8 cellular contexts compared by ENCODE assay signal in the genomic region with DNA sequence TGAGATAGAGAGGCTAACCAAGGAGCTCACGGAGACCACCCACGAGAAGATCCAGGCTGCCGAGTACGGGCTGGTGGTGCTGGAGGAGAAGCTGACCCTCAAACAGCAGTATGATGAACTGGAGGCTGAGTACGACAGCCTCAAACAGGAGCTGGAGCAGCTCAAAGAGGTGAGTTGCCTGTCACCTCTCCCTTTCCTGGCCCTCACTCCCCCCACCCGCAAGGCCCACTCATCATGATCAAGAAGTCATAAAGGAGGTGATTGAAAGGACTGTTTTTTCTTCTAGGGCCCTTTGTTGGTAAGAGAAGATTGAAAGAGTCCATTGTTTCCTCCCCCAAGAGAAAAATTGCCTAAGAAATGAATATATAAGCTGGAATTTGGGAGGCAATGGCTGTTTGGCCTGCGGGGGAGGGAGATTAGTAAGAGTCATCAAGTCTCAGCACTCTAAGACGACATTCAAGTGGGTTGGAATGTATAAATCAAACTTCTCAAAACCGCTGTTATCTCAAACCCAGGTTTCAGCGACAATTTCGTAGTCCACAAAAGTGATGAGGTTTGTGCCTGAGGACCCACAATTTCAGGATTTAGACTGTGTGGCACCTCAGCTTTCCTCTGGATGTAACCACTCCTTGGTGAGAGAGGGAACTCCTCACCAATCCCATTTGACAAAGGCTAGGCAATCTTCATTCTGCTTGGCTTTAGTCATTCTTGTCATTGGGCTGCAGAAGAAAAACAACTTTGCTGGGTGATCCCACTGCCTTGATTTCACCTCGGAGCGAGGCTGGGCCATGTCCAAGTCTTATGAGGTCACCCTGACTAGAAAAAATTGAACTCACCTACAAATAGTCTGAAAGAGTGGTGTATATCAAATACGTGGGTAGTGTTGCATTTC. TPM values are rescaled to one million over a fixed set of nuclear protein-coding genes. Genes with fewer than 3 reads are reported as not detected.
A peak's percentile ranks its signal among the peaks of the same experiment; 100 is the strongest.
DNase-seq lines count a peak whose midpoint lies in the region; ATAC-seq and TF ChIP-seq lines count a peak whose summit lies in the region.

No MANE protein-coding gene starts in this region.

- H3K4me1 ChIP-seq in heart left ventricle = peaks cover 0 to 50% (median 27%) of the 10 kb centered on the region in 12 donors
- peaks cover 0 to 9% (median 6%) of the 10 kb centered on the region in 4 donors for H3K4me1 ChIP-seq in liver (ENCODE audit: control insufficient read depth in 4 of 4, insufficient read depth in 4 of 4, low read length in 3 of 4)

- H3K27ac ChIP-seq in heart left ventricle = peak overlapping the region; percentile 63 to 96 (median 86)
- H3K27ac ChIP-seq in WERI-Rb-1 = peak overlapping the region; percentile 93
- peak overlapping the region in 1 of 2 donors; percentile 69 for H3K27ac ChIP-seq in liver (ENCODE audit: low read depth in 1 of 2, low read length in 2 of 2)

- no peak for TF ChIP-seq CTCF in heart left ventricle (IDR thresholded peaks at IDR 0.05)
- no peak for TF ChIP-seq CTCF in WERI-Rb-1 (IDR thresholded peaks at IDR 0.05; ENCODE audit: low read depth, low read length)
- TF ChIP-seq CTCF in liver (IDR thresholded peaks at IDR 0.05; ENCODE audit: low read depth, low read length, missing input control) = no peak

- H3K27ac Mint-ChIP-seq in central memory CD8-positive, alpha-beta T cell (ENCODE audit: low read depth) = peak overlapping the region; percentile 84

- H3K36me3 ChIP-seq in heart left ventricle (peaks cover 0 to 2% (median 0%) of the 10 kb centered on the region in 9 donors), WERI-Rb-1 (peaks cover 8% of the 10 kb centered on the region), liver (ENCODE audit: control insufficient read depth in 4 of 4, insufficient read depth in 3 of 4, low read depth in 1 of 4, low read length in 3 of 4) (no peaks in the 10 kb centered on the region)

- H3K9me3 ChIP-seq in heart left ventricle (no peaks in the 10 kb centered on the region), WERI-Rb-1 (ENCODE audit: severe bottlenecking) (no peaks in the 10 kb centered on the region), liver (ENCODE audit: control insufficient read depth in 4 of 4, low read length in 3 of 4) (no peaks in the 10 kb centered on the region)

- peak overlapping the region; percentile 89 for H3K4me3 Mint-ChIP-seq in central memory CD8-positive, alpha-beta T cell

- no peaks in the 10 kb centered on the region for H3K27me3 ChIP-seq in heart left ventricle
- H3K27me3 ChIP-seq in WERI-Rb-1 (ENCODE audit: insufficient read depth, low read depth, severe bottlenecking) = no peaks in the 10 kb centered on the region
- H3K27me3 ChIP-seq in liver (ENCODE audit: control insufficient read depth in 4 of 4, insufficient read depth in 4 of 4, low read length in 3 of 4) = no peaks in the 10 kb centered on the region

- ATAC-seq in heart left ventricle = peak in 1 of 4 donors; percentile 13
- peak; percentile 12 for ATAC-seq in central memory CD8-positive, alpha-beta T cell (replicated peaks; ENCODE audit: extremely low read depth, poor library complexity, severe bottlenecking)

- TF ChIP-seq RAD21 in liver (IDR thresholded peaks at IDR 0.05) = no peak

- no peaks in the 10 kb centered on the region for H3K9me3 Mint-ChIP-seq in central memory CD8-positive, alpha-beta T cell

- H3K36me3 Mint-ChIP-seq in central memory CD8-positive, alpha-beta T cell (ENCODE audit: insufficient read depth) = peaks cover 5% of the 10 kb centered on the region

- WGBS in heart left ventricle, 4 donors = 10 to 16% (median 13%) methylated on average over 14 of the region's 14 CpGs
- 42% methylated on average over 14 of the region's 14 CpGs for WGBS in liver

- no peak for DNase-seq in heart left ventricle
- DNase-seq in cardiac septum (ENCODE audit: low spot score) = no peak
- DNase-seq in HPDE6-E6E7 (ENCODE audit: extremely low spot score) = peak; percentile 21
- peak; percentile 12 for DNase-seq in WERI-Rb-1
- no peak for DNase-seq in central memory CD8-positive, alpha-beta T cell (ENCODE audit: low spot score in 2 of 2)
- peak; percentile 31 to 34 for DNase-seq in stimulated activated CD4-positive, alpha-beta T cell treated with anti-CD3 and anti-CD28 coated beads, Interleukin-4, amount 100 ng/mL, for 4 hours
- DNase-seq in SHP77 treated with DMSO at 0.1 percent for 48 hours (lab: John Stamatoyannopoulos, UW) = no peak

- H3K4me3 ChIP-seq in heart left ventricle (peak overlapping the region; percentile 68 to 98 (median 89)), WERI-Rb-1 (ENCODE audit: low read depth, low read length) (peak overlapping the region; percentile 80), liver (ENCODE audit: low read depth in 1 of 3, low read length in 3 of 3) (peak overlapping the region; percentile 49 to 92 (median 92))

- H3K9ac ChIP-seq in liver (ENCODE audit: low read depth in 1 of 2, low read length in 2 of 2) = peak overlapping the region; percentile 36 to 53

- H3K27me3 Mint-ChIP-seq in central memory CD8-positive, alpha-beta T cell = no peaks in the 10 kb centered on the region

- intact Hi-C loops in heart left ventricle (cut with DNase I) = loop anchor here in 4 of 10 donors (2.0 to 5.0 kb wide), 5 partner anchors 45 to 565 kb away; a partner anchor contains a TSS
- intact Hi-C loops in cardiac septum (cut with DNase I) = loop anchor here (5.0 to 10.0 kb wide), 3 partner anchors 150 to 460 kb away; a partner anchor contains a TSS

- TF ChIP-seq POLR2A in heart left ventricle (IDR thresholded peaks at IDR 0.05) = no peak

- H3K4me1 Mint-ChIP-seq in central memory CD8-positive, alpha-beta T cell = peaks cover 31% of the 10 kb centered on the region

TF ChIP-seq in liver, 16 proteins besides CTCF, POLR2A, EP300 and RAD21:
- TF ChIP-seq, protein P1, sequence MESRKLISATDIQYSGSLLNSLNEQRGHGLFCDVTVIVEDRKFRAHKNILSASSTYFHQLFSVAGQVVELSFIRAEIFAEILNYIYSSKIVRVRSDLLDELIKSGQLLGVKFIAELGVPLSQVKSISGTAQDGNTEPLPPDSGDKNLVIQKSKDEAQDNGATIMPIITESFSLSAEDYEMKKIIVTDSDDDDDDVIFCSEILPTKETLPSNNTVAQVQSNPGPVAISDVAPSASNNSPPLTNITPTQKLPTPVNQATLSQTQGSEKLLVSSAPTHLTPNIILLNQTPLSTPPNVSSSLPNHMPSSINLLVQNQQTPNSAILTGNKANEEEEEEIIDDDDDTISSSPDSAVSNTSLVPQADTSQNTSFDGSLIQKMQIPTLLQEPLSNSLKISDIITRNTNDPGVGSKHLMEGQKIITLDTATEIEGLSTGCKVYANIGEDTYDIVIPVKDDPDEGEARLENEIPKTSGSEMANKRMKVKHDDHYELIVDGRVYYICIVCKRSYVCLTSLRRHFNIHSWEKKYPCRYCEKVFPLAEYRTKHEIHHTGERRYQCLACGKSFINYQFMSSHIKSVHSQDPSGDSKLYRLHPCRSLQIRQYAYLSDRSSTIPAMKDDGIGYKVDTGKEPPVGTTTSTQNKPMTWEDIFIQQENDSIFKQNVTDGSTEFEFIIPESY (IDR thresholded peaks at IDR 0.05) = no peak
- TF ChIP-seq HNF4A (conservative IDR thresholded peaks at IDR 0.05) (no peak), FOXA1 (IDR thresholded peaks at IDR 0.05) (no peak), EGR1 (IDR thresholded peaks at IDR 0.05; ENCODE audit: low read depth in 2 of 2) (no peak), GABPA (IDR thresholded peaks at IDR 0.05 in 1 of 2, conservative IDR thresholded peaks at IDR 0.05 in 1 of 2) (no peak)
- TF ChIP-seq, protein P2, sequence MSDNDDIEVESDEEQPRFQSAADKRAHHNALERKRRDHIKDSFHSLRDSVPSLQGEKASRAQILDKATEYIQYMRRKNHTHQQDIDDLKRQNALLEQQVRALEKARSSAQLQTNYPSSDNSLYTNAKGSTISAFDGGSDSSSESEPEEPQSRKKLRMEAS (IDR thresholded peaks at IDR 0.05) = no peak
- TF ChIP-seq, protein P3, sequence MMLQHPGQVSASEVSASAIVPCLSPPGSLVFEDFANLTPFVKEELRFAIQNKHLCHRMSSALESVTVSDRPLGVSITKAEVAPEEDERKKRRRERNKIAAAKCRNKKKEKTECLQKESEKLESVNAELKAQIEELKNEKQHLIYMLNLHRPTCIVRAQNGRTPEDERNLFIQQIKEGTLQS (IDR thresholded peaks at IDR 0.05) = no peak

RNA-seq across cellular contexts. Expression of a gene that starts 1.0 kb away (rescaled TPM):
- total RNA-seq in heart left ventricle = 10 to 100 TPM in 4 of 9 donors, 1 to 10 TPM in 5; 2.1 to 16.3 (median 8.9) TPM
- polyA plus RNA-seq in heart left ventricle = 1 to 10 TPM; 3.8 to 5.7 TPM
- total RNA-seq in cardiac septum = 19.8 TPM
- total RNA-seq in liver = 1 to 10 TPM; 1.3 to 3.4 TPM
- polyA plus RNA-seq in liver = under 1 TPM; 0.46 to 0.87 TPM

Comparison
In these comparisons a context has a peak if more than half of its experiments do, and no peak if none do; other contexts are left out.
1. DNase-seq: peak in HPDE6-E6E7 (single experiment), WERI-Rb-1 (single experiment) and stimulated activated CD4-positive, alpha-beta T cell treated with anti-CD3 and anti-CD28 coated beads, Interleukin-4, amount 100 ng/mL, for 4 hours (2 of 2); none in heart left ventricle (0 of 5), cardiac septum (single experiment), central memory CD8-positive, alpha-beta T cell (0 of 2) and SHP77 treated with DMSO at 0.1 percent for 48 hours (single experiment).
2. Peak in every context shown above with its lines, with median percentiles within 50 percentile points of each other: H3K4me3 ChIP-seq.